25 cellular contexts compared by ENCODE assay signal in genomic region chr2:199201539-199201938, GRCh38.
A peak's percentile ranks its signal among the peaks of the same experiment; 100 is the strongest.
DNase-seq lines count a peak whose midpoint lies in the region; ATAC-seq, FAIRE-seq and TF ChIP-seq lines count a peak whose summit lies in the region.
"Had no signal": no experiment of that assay in that cellular context is flagged by ENCODE, and none has a peak within 500 bp of the region (broad histone marks: within the 10 kb centered on the region; RNA-seq: fewer than 3 reads in every experiment).

No MANE protein-coding gene starts in this region.

- H3K36me3 ChIP-seq in HepG2 (replicated peaks in 1 of 2; ENCODE audit: control insufficient read depth in 1 of 2, insufficient read depth in 2 of 2, low read length in 2 of 2) (no peaks in the 10 kb centered on the region), right lobe of liver (no peaks in the 10 kb centered on the region), K562 (ENCODE audit: control insufficient read depth, insufficient read depth, low read length) (no peaks in the 10 kb centered on the region)
- H3K36me3 ChIP-seq: SJSA1 had no signal

- no peaks in the 10 kb centered on the region for H3K9me3 Mint-ChIP-seq in activated CD4-positive, alpha-beta memory T cell treated with anti-CD3 and anti-CD28 coated beads, Interleukin-2, amount 10 ng/mL, durations not matched to agents 7 days and 5 days

- H3K79me2 ChIP-seq in HepG2 (ENCODE audit: insufficient read depth, low read length) (no peaks in the 10 kb centered on the region), K562 (ENCODE audit: control insufficient read depth, insufficient read depth, low read length) (no peaks in the 10 kb centered on the region)

- TF ChIP-seq RAD21 in HepG2 (CRISPR knock-in tag; IDR thresholded peaks at IDR 0.05) = no peak
- no peak for TF ChIP-seq RAD21 in K562 (CRISPR knock-in tag; conservative IDR thresholded peaks at IDR 0.05 in 1 of 2, IDR thresholded peaks at IDR 0.05 in 1 of 2)

- no peak for ATAC-seq in HepG2
- ATAC-seq in right lobe of liver = no peak
- ATAC-seq in HG02798 (IDR thresholded peaks at IDR 0.05; ENCODE audit: poor library complexity, unreplicated experiment) = peak; percentile 54
- peak; percentile 62 for ATAC-seq in HG03469 (IDR thresholded peaks at IDR 0.05; ENCODE audit: unreplicated experiment)
- ATAC-seq in K562 = no peak
- no peak for ATAC-seq in GM18517 (IDR thresholded peaks at IDR 0.05; ENCODE audit: unreplicated experiment)
- ATAC-seq: HCT116 had no signal

- FAIRE-seq in HepG2 (lab: Jason Lieb, UNC) = no peak
- no peak for FAIRE-seq in K562 (lab: Jason Lieb, UNC)
- FAIRE-seq: D721Med, GM12891 had no signal

- no peaks in the 10 kb centered on the region for H3K27me3 Mint-ChIP-seq in activated CD4-positive, alpha-beta memory T cell treated with anti-CD3 and anti-CD28 coated beads, Interleukin-2, amount 10 ng/mL, durations not matched to agents 7 days and 5 days

- POLR2A ChIA-PET in HepG2 (lab: Yijun Ruan, JAX) = no interaction called here
- POLR2A ChIA-PET in K562 (lab: Yijun Ruan, JAX) = interaction anchor here (0.9 kb wide), 1 partner anchor 11 kb away, joined by 3 read pairs; no protein-coding TSS in a partner anchor
- POLR2A ChIA-PET in activated CD4-positive, alpha-beta memory T cell treated with anti-CD3 and anti-CD28 coated beads, Interleukin-2, amount 10 ng/mL, durations not matched to agents 7 days and 5 days (lab: Charles Lee) = interaction anchor here (0.6 kb wide), 1 partner anchor 11 kb away, joined by 5 read pairs; no protein-coding TSS in a partner anchor

- H3K27ac ChIP-seq in HepG2 (ENCODE audit: extremely low read length, insufficient read depth, low read length) (no peak overlapping the region), right lobe of liver (no peak overlapping the region), K562 (ENCODE audit: extremely low read depth, low read depth, low read length) (no peak overlapping the region)
- H3K27ac ChIP-seq: SJSA1 had no signal

- WGBS in HepG2 (ENCODE audit: low lambda C conversion rate) = 0% methylated on average over 1 of the region's 1 CpG
- WGBS in right lobe of liver (ENCODE audit: insufficient coverage, low coverage, low lambda C conversion rate, missing lambda C conversion rate) = 42% methylated on average over 1 of the region's 1 CpG
- 0% methylated on average over 1 of the region's 1 CpG for whole genome bisulfite sequencing in K562 (ENCODE audit: insufficient coverage, low coverage, missing lambda C conversion rate)

- H3K4me3 ChIP-seq in HepG2 (replicated peaks in 1 of 3; ENCODE audit: insufficient read depth in 1 of 3, low read depth in 2 of 3, low read length in 3 of 3) = no peak overlapping the region
- H3K4me3 ChIP-seq in right lobe of liver = no peak overlapping the region
- H3K4me3 ChIP-seq in K562 = no peak overlapping the region
- H3K4me3 ChIP-seq: SJSA1 had no signal

- no peak overlapping the region for H2AFZ ChIP-seq in HepG2 (ENCODE audit: low read length)
- no peak overlapping the region for H2AFZ ChIP-seq in K562 (ENCODE audit: low read depth, low read length)

- H3K4me1 Mint-ChIP-seq in activated CD4-positive, alpha-beta memory T cell treated with anti-CD3 and anti-CD28 coated beads, Interleukin-2, amount 10 ng/mL, durations not matched to agents 7 days and 5 days = no peaks in the 10 kb centered on the region

- TF ChIP-seq CTCF in HepG2 (CRISPR knock-in tag; IDR thresholded peaks at IDR 0.05) (no peak), right lobe of liver (IDR thresholded peaks at IDR 0.05) (no peak), K562 (IDR thresholded peaks at IDR 0.05 in 2 of 3, conservative IDR thresholded peaks at IDR 0.05 in 1 of 3; ENCODE audit: insufficient read depth in 2 of 3, low read depth in 1 of 3, low read length in 3 of 3) (no peak)

- no peak for TF ChIP-seq POLR2A in HepG2 (IDR thresholded peaks at IDR 0.05; ENCODE audit: insufficient read depth in 1 of 2, low read depth in 2 of 2, low read length in 2 of 2)
- TF ChIP-seq POLR2A in right lobe of liver (IDR thresholded peaks at IDR 0.05) = no peak
- no peak for TF ChIP-seq POLR2A in K562 (conservative IDR thresholded peaks at IDR 0.05)

- in situ Hi-C loops in HepG2 (cut with HindIII; ENCODE audit: extremely low pct_ligation_motif_present, low pct_unique_long_range_greater_than_20kb) (no loop called here), K562 (cut with MboI) (no loop called here)

- TF ChIP-seq EP300 in HepG2 (IDR thresholded peaks at IDR 0.05; ENCODE audit: low read depth in 2 of 2, low read length in 2 of 2) = no peak
- TF ChIP-seq EP300 in HepG2 (CRISPR knock-in tag; IDR thresholded peaks at IDR 0.05; ENCODE audit: borderline replicate concordance) = no peak
- TF ChIP-seq EP300 in K562 (IDR thresholded peaks at IDR 0.05; ENCODE audit: low read length) = no peak

- no peak overlapping the region for H3K27ac Mint-ChIP-seq in activated CD4-positive, alpha-beta memory T cell treated with anti-CD3 and anti-CD28 coated beads, Interleukin-2, amount 10 ng/mL, durations not matched to agents 7 days and 5 days

- no peak overlapping the region for H3K4me2 ChIP-seq in HepG2 (ENCODE audit: low read depth, low read length)
- no peak overlapping the region for H3K4me2 ChIP-seq in K562 (ENCODE audit: insufficient read depth, low read length)

- BruUV-seq in HepG2 (replicated peaks; lab: Mats Ljungman, UMichigan) (no TSS peak), K562 (replicated peaks; lab: Mats Ljungman, UMichigan) (no TSS peak)

- CTCF ChIA-PET in HepG2 (lab: Yijun Ruan, JAX; ENCODE audit: low intra/inter-chr PET ratio, low total read pairs) = no interaction called here
- CTCF ChIA-PET in K562 (lab: Yijun Ruan, JAX; ENCODE audit: low intra/inter-chr PET ratio) = no interaction called here
- CTCF ChIA-PET in activated CD4-positive, alpha-beta memory T cell treated with anti-CD3 and anti-CD28 coated beads, Interleukin-2, amount 10 ng/mL, durations not matched to agents 7 days and 5 days (lab: Charles Lee) = no interaction called here

- no peaks in the 10 kb centered on the region for H3K27me3 ChIP-seq in HepG2 (ENCODE audit: control insufficient read depth in 1 of 2, insufficient read depth in 2 of 2, low read length in 2 of 2)
- no peaks in the 10 kb centered on the region for H3K27me3 ChIP-seq in right lobe of liver
- peaks cover 0 to 4% of the 10 kb centered on the region in 2 experiments; a peak in 1 of 5 replicates for H3K27me3 ChIP-seq in K562 (ENCODE audit: control insufficient read depth in 2 of 2, insufficient read depth in 2 of 2, low read length in 2 of 2)
- H3K27me3 ChIP-seq: SJSA1 had no signal

- no peak overlapping the region for H3K4me3 Mint-ChIP-seq in activated CD4-positive, alpha-beta memory T cell treated with anti-CD3 and anti-CD28 coated beads, Interleukin-2, amount 10 ng/mL, durations not matched to agents 7 days and 5 days

- DNase-seq in HepG2 (ENCODE audit: low spot score) = no peak
- no peak for DNase-seq in right lobe of liver
- DNase-seq in K562 (ENCODE audit: extremely low read depth in 1 of 4, low spot score in 3 of 4) = no peak
- no peak for DNase-seq in T1000 (lab: John Stamatoyannopoulos, UW)
- no peak for DNase-seq in activated CD4-positive, alpha-beta memory T cell treated with anti-CD3 and anti-CD28 coated beads, Interleukin-2, amount 10 ng/mL, durations not matched to agents 7 days and 5 days
- DNase-seq: 8988T; Karpas-422; NCI-H1092; NCI-H1417 treated with DMSO at 0.1 percent for 48 hours; NCI-H187; NCI-H2171 treated with DMSO at 0.1 percent for 48 hours; NCI-H446; NCI-H524 treated with DMSO at 0.1 percent for 48 hours; NCI-H82; NK-92 treated with Interleukin-12 subunit alpha and Interleukin-12 subunit beta, amount 100 ng/mL, for 24 hours; Right ventricle myocardium superior; RPMI8226; T-helper 2 cell had no signal

- H4K20me1 ChIP-seq in HepG2 (ENCODE audit: insufficient read depth, low read length) (no peaks in the 10 kb centered on the region), K562 (replicated peaks; ENCODE audit: control insufficient read depth, insufficient read depth, low read length) (no peaks in the 10 kb centered on the region)

- H3K36me3 Mint-ChIP-seq in activated CD4-positive, alpha-beta memory T cell treated with anti-CD3 and anti-CD28 coated beads, Interleukin-2, amount 10 ng/mL, durations not matched to agents 7 days and 5 days (ENCODE audit: low read depth) = no peaks in the 10 kb centered on the region

- no peaks in the 10 kb centered on the region for H3K9me1 ChIP-seq in K562 (ENCODE audit: control insufficient read depth, insufficient read depth, low read length)

- intact Hi-C loops in HepG2 (cut with micrococcal nuclease; ENCODE audit: unreplicated experiment) (no loop called here), right lobe of liver (cut with DNase I) (no loop called here), K562 (cut with micrococcal nuclease) (no loop called here)

- H3K9me3 ChIP-seq in HepG2 (ENCODE audit: low read length) (no peaks in the 10 kb centered on the region), right lobe of liver (no peaks in the 10 kb centered on the region), K562 (replicated peaks; ENCODE audit: control insufficient read depth, insufficient read depth, low read depth, low read length) (no peaks in the 10 kb centered on the region)
- H3K9me3 ChIP-seq: SJSA1 had no signal

- H3K4me1 ChIP-seq in HepG2 (ENCODE audit: insufficient read depth, low read length) (no peaks in the 10 kb centered on the region), right lobe of liver (no peaks in the 10 kb centered on the region), K562 (replicated peaks in 1 of 2; ENCODE audit: control insufficient read depth in 2 of 2, insufficient read depth in 2 of 2, low read length in 2 of 2) (no peaks in the 10 kb centered on the region)
- H3K4me1 ChIP-seq: SJSA1 had no signal

- no peak overlapping the region for H3K9ac ChIP-seq in HepG2 (ENCODE audit: insufficient read depth, low read depth, low read length)
- H3K9ac ChIP-seq in K562 (ENCODE audit: insufficient read depth in 1 of 2, low read depth in 2 of 2, low read length in 2 of 2) = no peak overlapping the region

TF ChIP-seq in HepG2, 621 proteins besides CTCF, POLR2A, EP300 and RAD21:
- TF ChIP-seq MAFK (conservative IDR thresholded peaks at IDR 0.05 in 1 of 2, IDR thresholded peaks at IDR 0.05 in 1 of 2; ENCODE audit: low read length in 2 of 2) (peak; percentile 50 to 75), ZEB1 (IDR thresholded peaks at IDR 0.05; ENCODE audit: insufficient replicate concordance, low read depth) (no peak), MAFF (IDR thresholded peaks at IDR 0.05; ENCODE audit: low read depth, low read length) (peak; percentile 46; the same call in 1 of the 2 replicates)

TF ChIP-seq in K562, 482 proteins besides CTCF, POLR2A, EP300 and RAD21 (continues in another document):
- TF ChIP-seq ZNF347 (CRISPR knock-in tag; IDR thresholded peaks at IDR 0.05; ENCODE audit: low read depth) = no peak

Comparison
In these comparisons a context has a peak if more than half of its experiments do, and no peak if none do; other contexts are left out.
1. ATAC-seq: peak in HG02798 (single experiment) and HG03469 (single experiment); none in HepG2 (single experiment), right lobe of liver (0 of 4), K562 (single experiment) and GM18517 (single experiment).
2. Of the 241 proteins assayed by ChIP-seq in both HepG2 and K562: peak only in HepG2: MAFF and MAFK; only in K562: none; in both: none; in neither: 239.